ENCODE assay signal across 8 cellular contexts in the genomic region with DNA sequence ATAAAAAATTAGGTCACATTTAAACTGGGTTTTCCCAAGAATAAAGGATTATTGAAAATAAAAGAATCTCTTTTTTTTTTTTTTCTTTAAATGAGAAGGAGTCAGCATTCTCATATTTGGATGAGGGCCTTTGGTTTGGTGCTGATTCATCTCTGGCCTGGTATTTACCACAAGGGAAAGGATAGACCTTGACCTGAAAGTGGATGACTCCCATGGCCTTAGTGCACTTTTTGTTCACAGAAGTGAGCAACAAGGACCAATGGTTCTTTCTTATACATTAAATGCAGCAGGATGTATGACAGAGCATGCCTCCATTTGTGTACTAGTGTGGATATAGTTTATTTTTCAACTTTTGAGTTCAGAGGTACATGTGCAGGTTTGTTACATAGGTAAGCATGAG. TPM values are rescaled to one million over a fixed set of nuclear protein-coding genes. Genes with fewer than 3 reads are reported as not detected.
DNase-seq lines count a peak whose midpoint lies in the region; ATAC-seq and TF ChIP-seq lines count a peak whose summit lies in the region.

No MANE protein-coding gene starts in this region.

- in situ Hi-C loops in HAP-1 (cut with MboI; ENCODE audit: low sequenced_read_pairs), result no loop called here

- TF ChIP-seq CTCF in foreskin keratinocyte (conservative IDR thresholded peaks at IDR 0.05), result no peak

- H3K4me3 ChIP-seq in HAP-1, result no peak overlapping the region
- H3K4me3 ChIP-seq in H7 (ENCODE audit: insufficient read depth, low read depth, low read length), result no peak overlapping the region

- H3K27ac ChIP-seq in foreskin keratinocyte, result no peak overlapping the region

- H3K36me3 ChIP-seq in HAP-1 (replicated peaks) (peaks cover 16% of the 10 kb centered on the region), H7 (replicated peaks; ENCODE audit: control insufficient read depth, insufficient read depth, low read length) (no peaks in the 10 kb centered on the region; the same call in 1 of the 2 replicates)

- ATAC-seq in GM18520 (IDR thresholded peaks at IDR 0.05; ENCODE audit: unreplicated experiment) (peak; percentile 39), GM21528 (IDR thresholded peaks at IDR 0.05; ENCODE audit: low FRiP score, unreplicated experiment) (peak; percentile 58), HG03469 (IDR thresholded peaks at IDR 0.05; ENCODE audit: unreplicated experiment) (peak; percentile 67), foreskin keratinocyte (peak; percentile 74)

- H3K4me1 ChIP-seq in foreskin keratinocyte (peaks cover 5% of the 10 kb centered on the region), HAP-1 (no peaks in the 10 kb centered on the region)

- no peaks in the 10 kb centered on the region for H3K27me3 ChIP-seq in foreskin keratinocyte
- H3K27me3 ChIP-seq in HAP-1 (ENCODE audit: low read depth), result no peaks in the 10 kb centered on the region
- H3K27me3 ChIP-seq in H7 (ENCODE audit: control insufficient read depth, insufficient read depth, low read length), result no peaks in the 10 kb centered on the region

- no peaks in the 10 kb centered on the region for H3K9me3 ChIP-seq in HAP-1

- DNase-seq in foreskin keratinocyte, result peak in 1 of 2 donors; percentile 52
- DNase-seq in HAP-1 (ENCODE audit: low spot score in 2 of 2), result no peak
- no peak for DNase-seq in H7
- no peak for DNase-seq in SKM-1 treated with dmso at 0.1 percent for 144 hours (lab: John Stamatoyannopoulos, UW; ENCODE audit: unreplicated experiment)
- no peak for DNase-seq in retina

RNA-seq across cellular contexts. Expression of a gene that starts 6.9 kb away (rescaled TPM):
- total RNA-seq in foreskin keratinocyte, result 22.3 and 22.9 TPM in 2 replicates
- polyA plus RNA-seq in foreskin keratinocyte, result 4.7 and 5.8 TPM in 2 replicates
- total RNA-seq in H7 (2014; rRNA removed; shearing (Covaris generic)), result 10.2 and 12.9 TPM in 2 replicates

RNA-seq across cellular contexts. Expression of a gene that starts 32.2 kb away (rescaled TPM):
- total RNA-seq in foreskin keratinocyte, result 35.9 and 36.2 TPM in 2 replicates
- 4.7 and 4.8 TPM in 2 replicates for polyA plus RNA-seq in foreskin keratinocyte
- total RNA-seq in H7 (2014; rRNA removed; shearing (Covaris generic)), result 23.0 and 26.8 TPM in 2 replicates
